In genomic region chr12:131773582-131774221, GRCh38 we compare ENCODE assay signal across 10 cellular contexts. TPM values are rescaled to one million over a fixed set of nuclear protein-coding genes. Genes with fewer than 3 reads are reported as not detected.
A peak's percentile ranks its signal among the peaks of the same experiment; 100 is the strongest.
DNase-seq lines count a peak whose midpoint lies in the region; ATAC-seq, FAIRE-seq and TF ChIP-seq lines count a peak whose summit lies in the region.
"Had no signal": no experiment of that assay in that cellular context is flagged by ENCODE, and none has a peak within 500 bp of the region (broad histone marks: within the 10 kb centered on the region; RNA-seq: fewer than 3 reads in every experiment).

No MANE protein-coding gene starts in this region.

- H3K9me3 Mint-ChIP-seq in astrocyte (ENCODE audit: unreplicated experiment): no peaks in the 10 kb centered on the region

- in situ Hi-C loops in G401 (cut with HindIII; ENCODE audit: low sequenced_read_pairs): no loop called here

- ATAC-seq in GM19372 (IDR thresholded peaks at IDR 0.05; ENCODE audit: low read depth, unreplicated experiment): peak; percentile 81
- peak; percentile 82 for ATAC-seq in HG03175 (IDR thresholded peaks at IDR 0.05; ENCODE audit: unreplicated experiment)

- no peaks in the 10 kb centered on the region for H4K20me1 ChIP-seq in astrocyte (ENCODE audit: insufficient read depth, low read length)

- no peak overlapping the region for H2AFZ ChIP-seq in astrocyte (ENCODE audit: low read depth, low read length)
- H2AFZ ChIP-seq: parathyroid adenoma had no signal

- H3K9ac ChIP-seq in astrocyte (ENCODE audit: low read length): no peak overlapping the region
- H3K9ac ChIP-seq: parathyroid adenoma had no signal

- H3K4me3 ChIP-seq in GM08714 (ENCODE audit: low read length) (peak overlapping the region; percentile 29; the same call in 1 of the 2 replicates), astrocyte (ENCODE audit: insufficient read depth, low read depth, low read length) (no peak overlapping the region), BE2C (ENCODE audit: low read depth, low read length) (no peak overlapping the region)

- no peak for TF ChIP-seq CTCF in astrocyte (IDR thresholded peaks at IDR 0.05; ENCODE audit: insufficient read depth, low read depth, low read length)
- no peak for TF ChIP-seq CTCF in BE2C (IDR thresholded peaks at IDR 0.05; ENCODE audit: low read depth, low read length)

- H3K4me1 ChIP-seq in astrocyte (ENCODE audit: insufficient read depth, low read length) (peaks cover 24% of the 10 kb centered on the region), BE2C (no peaks in the 10 kb centered on the region)
- H3K4me1 ChIP-seq: parathyroid adenoma had no signal

- H3K27me3 ChIP-seq in astrocyte (ENCODE audit: insufficient read depth, low read length) (no peaks in the 10 kb centered on the region), BE2C (no peaks in the 10 kb centered on the region)

- no peaks in the 10 kb centered on the region for H3K4me1 Mint-ChIP-seq in astrocyte (ENCODE audit: low read depth, unreplicated experiment)

- H3K9me3 ChIP-seq in astrocyte (ENCODE audit: insufficient read depth, low read depth, low read length): no peaks in the 10 kb centered on the region
- H3K9me3 ChIP-seq in BE2C: no peaks in the 10 kb centered on the region

- no peak overlapping the region for H3K4me3 Mint-ChIP-seq in astrocyte (ENCODE audit: unreplicated experiment)

- no peak for FAIRE-seq in astrocyte (lab: Jason Lieb, UNC)
- FAIRE-seq: bronchial epithelial cell had no signal

- H3K36me3 ChIP-seq in astrocyte (ENCODE audit: insufficient read depth, low read length) (peaks cover 18% of the 10 kb centered on the region), BE2C (peaks cover 67% of the 10 kb centered on the region)

- peaks cover 17% of the 10 kb centered on the region for H3K36me3 Mint-ChIP-seq in astrocyte (ENCODE audit: low read depth, unreplicated experiment)

- H3K4me2 ChIP-seq in astrocyte (ENCODE audit: low read length): no peak overlapping the region

- H3K27me3 Mint-ChIP-seq in astrocyte (ENCODE audit: low read depth, unreplicated experiment): no peaks in the 10 kb centered on the region

- H3K27ac Mint-ChIP-seq in astrocyte (ENCODE audit: unreplicated experiment): peak overlapping the region; percentile 38

- H3K27ac ChIP-seq in astrocyte (ENCODE audit: low read depth, low read length): peak overlapping the region; percentile 5
- H3K27ac ChIP-seq: parathyroid adenoma had no signal

- H3K79me2 ChIP-seq in astrocyte (ENCODE audit: insufficient read depth, low read length): peaks cover 9% of the 10 kb centered on the region

- DNase-seq in astrocyte (ENCODE audit: low read depth) (no peak), BE2C (no peak), G401 (ENCODE audit: low spot score) (no peak), globus pallidus (ENCODE audit: low spot score) (no peak), NCI-H1417 (lab: John Stamatoyannopoulos, UW) (no peak)

RNA-seq across cellular contexts. Expression of gene MMP17, which starts 54.5 kb away (rescaled TPM):
- 5.6 and 8.4 TPM in 2 replicates for total RNA-seq in astrocyte
- polyA plus RNA-seq in BE2C (2012; ENCODE audit: insufficient read depth, insufficient read length, low read depth): 3.2 TPM
- total RNA-seq in G401 (2014; rRNA removed; shearing (Covaris generic)): 2.0 and 3.4 TPM in 2 replicates
